Comparison of ENCODE assay signal across 39 cellular contexts in genomic region chr2:236533343-236533742, GRCh38.
"Had no signal": no experiment of that assay in that cellular context is flagged by ENCODE, and none has a peak within 500 bp of the region (broad histone marks: within the 10 kb centered on the region; RNA-seq: fewer than 3 reads in every experiment).

No MANE protein-coding gene starts in this region.

- H3K9me3 ChIP-seq: adrenal gland, ascending aorta, body of pancreas, breast epithelium had no signal

- DNase-seq: activated effector memory CD4-positive, alpha-beta T cell treated with anti-CD3 and anti-CD28 coated beads, Interleukin-2, amount 50 U/mL, for 16 hours; activated effector memory CD4-positive, alpha-beta T cell treated with Interleukin-2 at 50 U/mL for 16 hours; activated gamma-delta T cell; activated gamma-delta T cell treated with Interleukin-2 at 50 U/mL for 16 hours; activated naive CD4-positive, alpha-beta T cell; activated naive CD4-positive, alpha-beta T cell treated with anti-CD3 and anti-CD28 coated beads for 36 hours; activated naive CD4-positive, alpha-beta T cell treated with anti-CD3 and anti-CD28 coated beads, Interleukin-2, amount 10 ng/mL, durations not matched to agents 7 days and 5 days; activated naive CD4-positive, alpha-beta T cell treated with anti-CD3 and anti-CD28 coated beads, Interleukin-2, amount 50 U/mL, for 16 hours; activated naive CD4-positive, alpha-beta T cell treated with Interleukin-2 at 50 U/mL for 16 hours; activated naive CD8-positive, alpha-beta T cell treated with anti-CD3 and anti-CD28 coated beads, Interleukin-2, amount 50 U/mL, for 24 hours; activated T-cell treated with anti-CD3 and anti-CD28 coated beads for 4 hours; activated T-cell treated with anti-CD3 and anti-CD28 coated beads, Interleukin-2, amount 50 U/mL, for 1 hour; activated T-cell treated with anti-CD3 and anti-CD28 coated beads, Interleukin-2, amount 50 U/mL, for 24 hours; activated T-cell treated with anti-CD3 and anti-CD28 coated beads, Interleukin-2, amount 50 U/mL, for 4 hours; activated T-cell treated with anti-CD3 and anti-CD28 coated beads, Interleukin-2, amount 50 U/mL, for 48 hours; activated T-cell treated with anti-CD3 and anti-CD28 coated beads, Interleukin-2, amount 50 U/mL, for 72 hours; adrenal gland; amniotic stem cell; amygdala; anterior cingulate cortex; aorta; body of pancreas; brain microvascular endothelial cell; caudate nucleus; central memory CD4-positive, alpha-beta T cell; cerebellar nuclear complex had no signal

- H3K4me3 Mint-ChIP-seq: activated naive CD4-positive, alpha-beta T cell treated with anti-CD3 and anti-CD28 coated beads for 36 hours; activated naive CD4-positive, alpha-beta T cell treated with anti-CD3 and anti-CD28 coated beads, Interleukin-2, amount 10 ng/mL, durations not matched to agents 7 days and 5 days; activated naive CD4-positive, alpha-beta T cell treated with anti-CD3 and anti-CD28 coated beads, Interleukin-2, amount 50 U/mL, for 24 hours; activated naive CD8-positive, alpha-beta T cell; activated naive CD8-positive, alpha-beta T cell treated with anti-CD3 and anti-CD28 coated beads, Interleukin-2, amount 50 U/mL, for 24 hours; activated T-cell treated with anti-CD3 and anti-CD28 coated beads, Interleukin-2, amount 50 U/mL, for 24 hours; activated T-cell treated with anti-CD3 and anti-CD28 coated beads, Interleukin-2, amount 50 U/mL, for 4 hours; activated T-cell treated with anti-CD3 and anti-CD28 coated beads, Interleukin-2, amount 50 U/mL, for 72 hours; activated T-helper 1 cell treated with anti-CD3 and anti-CD28 coated beads, Interleukin-12 subunit alpha, Interleukin-12 subunit beta, Interleukin-2, Interleukin-4 antibody, amounts not matched to agents 30 ng/mL and 10 ng/mL and 1 ng/mL, durations not matched to agents 14 hours and 24 hours and 36 hours; activated T-helper 17 cell treated with anti-CD3 and anti-CD28 coated beads, Interleukin-2, amount 50 U/mL, for 72 hours; brain; central memory CD8-positive, alpha-beta T cell had no signal

- ATAC-seq: activated naive CD4-positive, alpha-beta T cell treated with anti-CD3 and anti-CD28 coated beads, Interleukin-2, amount 50 U/mL, for 72 hours; activated naive CD8-positive, alpha-beta T cell treated with anti-CD3 and anti-CD28 coated beads, Interleukin-2, amount 50 U/mL, for 24 hours; activated T-cell treated with anti-CD3 and anti-CD28 coated beads, Interleukin-2, amount 50 U/mL, for 4 hours; activated T-cell treated with anti-CD3 and anti-CD28 coated beads, Interleukin-2, amount 50 U/mL, for 72 hours; activated T-helper 17 cell treated with anti-CD3 and anti-CD28 coated beads, Interleukin-2, amount 50 U/mL, for 72 hours; body of pancreas had no signal

- H3K27ac Mint-ChIP-seq: activated naive CD4-positive, alpha-beta T cell treated with anti-CD3 and anti-CD28 coated beads for 36 hours; activated naive CD4-positive, alpha-beta T cell treated with anti-CD3 and anti-CD28 coated beads, Interleukin-2, amount 10 ng/mL, durations not matched to agents 7 days and 5 days; activated naive CD4-positive, alpha-beta T cell treated with anti-CD3 and anti-CD28 coated beads, Interleukin-2, amount 50 U/mL, for 72 hours; activated naive CD8-positive, alpha-beta T cell; activated naive CD8-positive, alpha-beta T cell treated with anti-CD3 and anti-CD28 coated beads, Interleukin-2, amount 50 U/mL, for 24 hours; activated T-cell treated with anti-CD3 and anti-CD28 coated beads, Interleukin-2, amount 50 U/mL, for 24 hours; activated T-cell treated with anti-CD3 and anti-CD28 coated beads, Interleukin-2, amount 50 U/mL, for 72 hours; activated T-helper 1 cell treated with anti-CD3 and anti-CD28 coated beads, Interleukin-12 subunit alpha, Interleukin-12 subunit beta, Interleukin-2, Interleukin-4 antibody, amounts not matched to agents 30 ng/mL and 10 ng/mL and 1 ng/mL, durations not matched to agents 14 hours and 24 hours and 36 hours; activated T-helper 17 cell treated with anti-CD3 and anti-CD28 coated beads, Interleukin-2, amount 50 U/mL, for 72 hours; activated T-helper 2 cell treated with anti-CD3 and anti-CD28 coated beads, Interferon-gamma antibody, Interleukin-2, Interleukin-4, amounts not matched to agents 10 μg/mL and 5 μg/mL and 100 μg/mL, durations not matched to agents 14 hours and 24 hours and 36 hours; brain had no signal

- H3K4me3 ChIP-seq: adrenal gland, ascending aorta, body of pancreas, breast epithelium, cardiac muscle cell had no signal

- H3K27ac ChIP-seq: adrenal gland, ascending aorta, body of pancreas, brain microvascular endothelial cell, breast epithelium, cardiac muscle cell had no signal

- H3K4me1 ChIP-seq: adrenal gland, body of pancreas, breast epithelium had no signal

- FAIRE-seq: astrocyte, bronchial epithelial cell had no signal

- H3K27me3 ChIP-seq: adrenal gland, ascending aorta, body of pancreas, brain microvascular endothelial cell, breast epithelium, cardiac muscle cell had no signal

- H3K36me3 Mint-ChIP-seq: activated naive CD4-positive, alpha-beta T cell treated with anti-CD3 and anti-CD28 coated beads, Interleukin-2, amount 50 U/mL, for 24 hours; activated naive CD8-positive, alpha-beta T cell; brain had no signal

- H3K27me3 Mint-ChIP-seq: activated naive CD4-positive, alpha-beta T cell treated with anti-CD3 and anti-CD28 coated beads, Interleukin-2, amount 50 U/mL, for 24 hours; activated naive CD8-positive, alpha-beta T cell; activated naive CD8-positive, alpha-beta T cell treated with anti-CD3 and anti-CD28 coated beads, Interleukin-2, amount 50 U/mL, for 24 hours; activated T-cell treated with anti-CD3 and anti-CD28 coated beads, Interleukin-2, amount 50 U/mL, for 24 hours; activated T-helper 17 cell treated with anti-CD3 and anti-CD28 coated beads, Interleukin-2, amount 50 U/mL, for 72 hours; central memory CD8-positive, alpha-beta T cell had no signal

- H3K9me3 Mint-ChIP-seq: activated naive CD4-positive, alpha-beta T cell treated with anti-CD3 and anti-CD28 coated beads for 36 hours; activated naive CD4-positive, alpha-beta T cell treated with anti-CD3 and anti-CD28 coated beads, Interleukin-2, amount 10 ng/mL, durations not matched to agents 7 days and 5 days; activated naive CD4-positive, alpha-beta T cell treated with anti-CD3 and anti-CD28 coated beads, Interleukin-2, amount 50 U/mL, for 24 hours; activated naive CD8-positive, alpha-beta T cell treated with anti-CD3 and anti-CD28 coated beads, Interleukin-2, amount 50 U/mL, for 24 hours; activated T-cell treated with anti-CD3 and anti-CD28 coated beads, Interleukin-2, amount 50 U/mL, for 24 hours; activated T-cell treated with anti-CD3 and anti-CD28 coated beads, Interleukin-2, amount 50 U/mL, for 4 hours; activated T-cell treated with anti-CD3 and anti-CD28 coated beads, Interleukin-2, amount 50 U/mL, for 72 hours; activated T-helper 1 cell treated with anti-CD3 and anti-CD28 coated beads, Interleukin-12 subunit alpha, Interleukin-12 subunit beta, Interleukin-2, Interleukin-4 antibody, amounts not matched to agents 30 ng/mL and 10 ng/mL and 1 ng/mL, durations not matched to agents 14 hours and 24 hours and 36 hours; activated T-helper 17 cell treated with anti-CD3 and anti-CD28 coated beads, Interleukin-2, amount 50 U/mL, for 72 hours; activated T-helper 2 cell treated with anti-CD3 and anti-CD28 coated beads, Interferon-gamma antibody, Interleukin-2, Interleukin-4, amounts not matched to agents 10 μg/mL and 5 μg/mL and 100 μg/mL, durations not matched to agents 14 hours and 24 hours and 36 hours; brain; central memory CD8-positive, alpha-beta T cell had no signal

- H3K36me3 ChIP-seq: adrenal gland, ascending aorta, brain microvascular endothelial cell, breast epithelium, cardiac muscle cell had no signal
